22 cellular contexts compared by ENCODE assay signal in the genomic region with DNA sequence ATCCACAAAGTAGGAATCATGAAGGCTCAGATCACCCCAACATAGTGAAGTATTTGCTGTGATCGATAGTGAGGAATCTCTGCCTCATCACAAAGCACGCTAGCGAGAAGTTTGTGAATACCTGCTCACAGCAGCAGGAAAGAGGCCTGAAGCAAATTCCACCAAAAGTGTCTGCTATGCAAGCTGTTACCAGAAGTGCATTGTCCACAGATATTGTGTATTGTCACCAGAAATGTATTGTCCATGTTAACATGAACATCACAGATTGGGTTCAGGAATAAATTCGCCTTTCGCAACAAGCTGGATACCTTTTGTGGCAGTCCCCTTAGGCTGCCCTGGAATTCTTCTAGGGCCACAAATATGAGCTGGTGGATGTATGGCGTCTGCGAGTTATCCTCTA.
DNase-seq lines count a peak whose midpoint lies in the region; ATAC-seq, FAIRE-seq and TF ChIP-seq lines count a peak whose summit lies in the region.
"Had no signal": no experiment of that assay in that cellular context is flagged by ENCODE, and none has a peak within 500 bp of the region (broad histone marks: within the 10 kb centered on the region; RNA-seq: fewer than 3 reads in every experiment).

No MANE protein-coding gene starts in this region.

- H3K27me3 ChIP-seq in bronchial epithelial cell (ENCODE audit: control insufficient read depth, insufficient read depth, low read length) (peaks cover 8% of the 10 kb centered on the region), osteoblast (ENCODE audit: insufficient read depth, low read length) (peaks cover 2% of the 10 kb centered on the region)
- H3K27me3 ChIP-seq: BLaER1 treated with 17β-estradiol and CSF1 and Interleukin-3, amounts not matched to agents 10 nM and 100 nM had no signal

- H3K4me3 ChIP-seq in bronchial epithelial cell (ENCODE audit: low read depth, low read length) (no peak overlapping the region), osteoblast (ENCODE audit: insufficient read depth, low read length) (no peak overlapping the region)
- H3K4me3 ChIP-seq: A549; BLaER1 treated with 17β-estradiol and CSF1 and Interleukin-3, amounts not matched to agents 10 nM and 100 nM had no signal

- no peaks in the 10 kb centered on the region for H3K36me3 ChIP-seq in bronchial epithelial cell (ENCODE audit: control insufficient read depth, insufficient read depth, low read length)
- H3K36me3 ChIP-seq in osteoblast (ENCODE audit: insufficient read depth, low read length), result no peaks in the 10 kb centered on the region
- H3K36me3 ChIP-seq: BLaER1 treated with 17β-estradiol and CSF1 and Interleukin-3, amounts not matched to agents 10 nM and 100 nM had no signal

- peaks cover 2% of the 10 kb centered on the region for H3K9me3 ChIP-seq in osteoblast (ENCODE audit: low read depth, low read length)
- H3K9me3 ChIP-seq: A549 had no signal

- peaks cover 4% of the 10 kb centered on the region for H3K9me3 Mint-ChIP-seq in type B pancreatic cell
- H3K9me3 Mint-ChIP-seq: CD4-positive, alpha-beta T cell had no signal

- DNase-seq in bronchial epithelial cell (ENCODE audit: low read depth), result no peak
- DNase-seq in islet precursor cell, result peak; percentile 43
- DNase-seq in osteoblast (ENCODE audit: insufficient read length, low spot score, missing footprints), result peak; percentile 46
- DNase-seq in type B pancreatic cell (ENCODE audit: extremely low spot score, unreplicated experiment), result no peak
- DNase-seq: AML-193; Caco-2; Calu3; CD4-positive, alpha-beta T cell; CD8-positive, alpha-beta T cell; DMS79 treated with DMSO at 0.1 percent for 48 hours; GF-D8 had no signal

- no peaks in the 10 kb centered on the region for H3K4me1 Mint-ChIP-seq in type B pancreatic cell (ENCODE audit: unreplicated experiment)

- ATAC-seq in HG03280 (IDR thresholded peaks at IDR 0.05; ENCODE audit: unreplicated experiment), result no peak
- no peak for ATAC-seq in GM21447 (IDR thresholded peaks at IDR 0.05; ENCODE audit: unreplicated experiment)
- ATAC-seq in GM18519 (IDR thresholded peaks at IDR 0.05; ENCODE audit: low FRiP score, unreplicated experiment), result no peak
- ATAC-seq: A549; CD8-positive, alpha-beta T cell had no signal

- H3K36me3 Mint-ChIP-seq in type B pancreatic cell, result no peaks in the 10 kb centered on the region
- H3K36me3 Mint-ChIP-seq: CD8-positive, alpha-beta T cell had no signal

- H3K4me1 ChIP-seq in osteoblast (ENCODE audit: insufficient read depth, low read length), result no peaks in the 10 kb centered on the region
- H3K4me1 ChIP-seq: A549; BLaER1 treated with 17β-estradiol and CSF1 and Interleukin-3, amounts not matched to agents 10 nM and 100 nM; Caco-2 had no signal

- H3K27me3 Mint-ChIP-seq in type B pancreatic cell, result peaks cover 30% of the 10 kb centered on the region

- no peaks in the 10 kb centered on the region for H3K79me2 ChIP-seq in osteoblast (ENCODE audit: insufficient read depth, low read length)

- no peak overlapping the region for H3K27ac ChIP-seq in osteoblast (ENCODE audit: low read depth, low read length)
- H3K27ac ChIP-seq: 22Rv1; A549; BLaER1 treated with 17β-estradiol and CSF1 and Interleukin-3, amounts not matched to agents 10 nM and 100 nM; C4-2B had no signal

- no peak overlapping the region for H3K4me2 ChIP-seq in osteoblast (ENCODE audit: insufficient read depth, low read length)
- H3K4me2 ChIP-seq: A549; BLaER1 treated with 17β-estradiol and CSF1 and Interleukin-3, amounts not matched to agents 10 nM and 100 nM had no signal

- peak overlapping the region; percentile 59 for H3K27ac Mint-ChIP-seq in type B pancreatic cell
- H3K27ac Mint-ChIP-seq: B cell; CD4-positive, alpha-beta T cell; CD8-positive, alpha-beta T cell had no signal

- FAIRE-seq in bronchial epithelial cell (lab: Jason Lieb, UNC), result peak; percentile 60
- FAIRE-seq: A549, D721Med, G401.6, GM12891 had no signal

- no peak overlapping the region for H3K4me3 Mint-ChIP-seq in type B pancreatic cell
- H3K4me3 Mint-ChIP-seq: B cell; CD4-positive, alpha-beta T cell; CD8-positive, alpha-beta T cell had no signal

- no peaks in the 10 kb centered on the region for H4K20me1 ChIP-seq in osteoblast (ENCODE audit: insufficient read depth, low read length)
- H4K20me1 ChIP-seq: BLaER1 treated with 17β-estradiol and CSF1 and Interleukin-3, amounts not matched to agents 10 nM and 100 nM had no signal

- TF ChIP-seq CTCF in bronchial epithelial cell (IDR thresholded peaks at IDR 0.05; ENCODE audit: insufficient read depth, low read length, severe bottlenecking), result no peak
- TF ChIP-seq CTCF in osteoblast (IDR thresholded peaks at IDR 0.05; ENCODE audit: extremely low read depth, low read depth, low read length), result no peak
- TF ChIP-seq CTCF in type B pancreatic cell (conservative IDR thresholded peaks at IDR 0.05), result no peak

- no peak overlapping the region for H2AFZ ChIP-seq in osteoblast (ENCODE audit: low read length)

Comparison
In these comparisons a context has a peak if more than half of its experiments do, and no peak if none do; other contexts are left out.
1. DNase-seq: peak in islet precursor cell (single experiment) and osteoblast (single experiment); none in bronchial epithelial cell (single experiment) and type B pancreatic cell (single experiment).